Comparison of ENCODE assay signal across 1 cellular context in the genomic region with DNA sequence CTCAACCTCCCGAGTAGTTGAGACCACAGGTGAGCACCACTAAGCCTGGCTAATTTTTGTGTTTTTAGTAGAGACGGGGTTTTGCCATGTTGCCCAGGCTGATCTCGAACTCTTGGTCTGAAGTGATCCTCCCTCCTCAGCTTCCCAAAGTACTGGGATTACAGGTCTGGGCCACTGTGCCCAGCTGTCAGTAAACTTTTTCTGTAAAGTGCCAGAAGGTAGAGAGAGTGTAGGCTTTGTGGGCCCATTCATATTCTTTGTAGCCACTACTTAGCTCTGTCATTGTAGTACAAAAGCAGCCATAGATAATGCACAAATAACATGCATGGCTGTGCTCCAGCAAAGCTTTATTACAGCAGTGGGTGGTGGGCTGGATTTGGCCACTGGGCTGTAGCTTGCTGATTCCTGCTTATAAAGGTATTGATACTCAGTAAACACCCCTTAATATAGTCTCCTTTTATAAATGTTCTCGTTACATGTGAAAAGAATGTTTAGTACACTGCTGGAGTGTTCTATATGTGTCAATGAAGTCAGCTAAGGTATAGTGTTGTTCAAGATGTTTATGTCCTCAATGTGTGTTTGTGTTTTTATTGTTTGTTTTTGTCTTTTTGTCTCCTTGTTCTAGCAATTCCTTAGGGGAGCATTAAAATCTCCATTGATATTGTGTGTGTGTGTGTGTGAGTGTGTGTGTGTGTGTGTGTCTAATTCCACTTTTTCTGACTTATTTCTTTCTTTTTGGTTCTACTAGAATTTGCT.
TF ChIP-seq lines count a peak whose summit lies in the region.

No MANE protein-coding gene starts in this region.

TF ChIP-seq in K562, 482 proteins besides CTCF, POLR2A, EP300 and RAD21 (continued from another document and continues in another):
- TF ChIP-seq, protein P1, sequence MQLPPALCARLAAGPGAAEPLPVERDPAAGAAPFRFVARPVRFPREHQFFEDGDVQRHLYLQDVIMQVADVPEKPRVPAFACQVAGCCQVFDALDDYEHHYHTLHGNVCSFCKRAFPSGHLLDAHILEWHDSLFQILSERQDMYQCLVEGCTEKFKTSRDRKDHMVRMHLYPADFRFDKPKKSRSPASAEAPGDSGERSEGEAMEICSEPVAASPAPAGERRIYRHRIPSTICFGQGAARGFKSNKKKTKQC (CRISPR knock-in tag; IDR thresholded peaks at IDR 0.05): no peak
- TF ChIP-seq PRMT5 (CRISPR knock-in tag; IDR thresholded peaks at IDR 0.05) (no peak), PHF8 (IDR thresholded peaks at IDR 0.05; ENCODE audit: borderline replicate concordance, low read length) (no peak), NUFIP1 (IDR thresholded peaks at IDR 0.05; ENCODE audit: partially characterized antibody) (no peak), NFYB (IDR thresholded peaks at IDR 0.05; ENCODE audit: extremely low read depth, insufficient read length) (no peak), JUND (IDR thresholded peaks at IDR 0.05; ENCODE audit: borderline replicate concordance, low read depth, low read length) (no peak), JUND (tag; IDR thresholded peaks at IDR 0.05; ENCODE audit: borderline replicate concordance, low read depth, low read length) (no peak), ZNF263 (CRISPR knock-in tag; IDR thresholded peaks at IDR 0.05; ENCODE audit: borderline replicate concordance) (no peak), HCFC1 (IDR thresholded peaks at IDR 0.05; ENCODE audit: low read depth, low read length) (no peak), LCOR (CRISPR knock-in tag; IDR thresholded peaks at IDR 0.05) (no peak), ZNF717 (CRISPR knock-in tag; IDR thresholded peaks at IDR 0.05) (0 out of 2 replicates have a peak, but pooled peaks have one; percentile 73), EGR1 (conservative IDR thresholded peaks at IDR 0.05) (no peak), ELF1 (tag; IDR thresholded peaks at IDR 0.05) (no peak), ESRRA (IDR thresholded peaks at IDR 0.05; ENCODE audit: borderline replicate concordance, low read depth) (no peak), FOSL1 (tag; conservative IDR thresholded peaks at IDR 0.05) (no peak), ZNF347 (CRISPR knock-in tag; IDR thresholded peaks at IDR 0.05; ENCODE audit: low read depth) (peak; percentile 14; the same call in 1 of the 2 replicates), TSC22D4 (tag; IDR thresholded peaks at IDR 0.05) (no peak), GTF2A2 (tag; IDR thresholded peaks at IDR 0.05) (no peak), RBBP5 (IDR thresholded peaks at IDR 0.05; ENCODE audit: borderline replicate concordance, insufficient read depth, low read length, poor library complexity, severe bottlenecking) (no peak), ZNF311 (CRISPR knock-in tag; IDR thresholded peaks at IDR 0.05) (no peak), BRCA1 (IDR thresholded peaks at IDR 0.05) (no peak), BRCA1 (CRISPR knock-in tag; IDR thresholded peaks at IDR 0.05) (no peak), NONO (IDR thresholded peaks at IDR 0.05; ENCODE audit: low read depth in 2 of 2, low read length in 1 of 2) (no peak), SRSF7 (optimal IDR thresholded peaks at IDR 0.05; ENCODE audit: low read depth, low read length) (no peak), CBX1 (IDR thresholded peaks at IDR 0.05; ENCODE audit: low read depth) (peak; percentile 62), SMC3 (conservative IDR thresholded peaks at IDR 0.05; ENCODE audit: insufficient read depth, low read depth, low read length) (no peak), ZNF174 (CRISPR knock-in tag; IDR thresholded peaks at IDR 0.05) (no peak; the same call in 1 of the 2 replicates)
- TF ChIP-seq, protein P2, sequence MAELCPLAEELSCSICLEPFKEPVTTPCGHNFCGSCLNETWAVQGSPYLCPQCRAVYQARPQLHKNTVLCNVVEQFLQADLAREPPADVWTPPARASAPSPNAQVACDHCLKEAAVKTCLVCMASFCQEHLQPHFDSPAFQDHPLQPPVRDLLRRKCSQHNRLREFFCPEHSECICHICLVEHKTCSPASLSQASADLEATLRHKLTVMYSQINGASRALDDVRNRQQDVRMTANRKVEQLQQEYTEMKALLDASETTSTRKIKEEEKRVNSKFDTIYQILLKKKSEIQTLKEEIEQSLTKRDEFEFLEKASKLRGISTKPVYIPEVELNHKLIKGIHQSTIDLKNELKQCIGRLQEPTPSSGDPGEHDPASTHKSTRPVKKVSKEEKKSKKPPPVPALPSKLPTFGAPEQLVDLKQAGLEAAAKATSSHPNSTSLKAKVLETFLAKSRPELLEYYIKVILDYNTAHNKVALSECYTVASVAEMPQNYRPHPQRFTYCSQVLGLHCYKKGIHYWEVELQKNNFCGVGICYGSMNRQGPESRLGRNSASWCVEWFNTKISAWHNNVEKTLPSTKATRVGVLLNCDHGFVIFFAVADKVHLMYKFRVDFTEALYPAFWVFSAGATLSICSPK (IDR thresholded peaks at IDR 0.05; ENCODE audit: borderline replicate concordance): peak; percentile 78; the same call in 1 of the 2 replicates
- TF ChIP-seq, protein P3, sequence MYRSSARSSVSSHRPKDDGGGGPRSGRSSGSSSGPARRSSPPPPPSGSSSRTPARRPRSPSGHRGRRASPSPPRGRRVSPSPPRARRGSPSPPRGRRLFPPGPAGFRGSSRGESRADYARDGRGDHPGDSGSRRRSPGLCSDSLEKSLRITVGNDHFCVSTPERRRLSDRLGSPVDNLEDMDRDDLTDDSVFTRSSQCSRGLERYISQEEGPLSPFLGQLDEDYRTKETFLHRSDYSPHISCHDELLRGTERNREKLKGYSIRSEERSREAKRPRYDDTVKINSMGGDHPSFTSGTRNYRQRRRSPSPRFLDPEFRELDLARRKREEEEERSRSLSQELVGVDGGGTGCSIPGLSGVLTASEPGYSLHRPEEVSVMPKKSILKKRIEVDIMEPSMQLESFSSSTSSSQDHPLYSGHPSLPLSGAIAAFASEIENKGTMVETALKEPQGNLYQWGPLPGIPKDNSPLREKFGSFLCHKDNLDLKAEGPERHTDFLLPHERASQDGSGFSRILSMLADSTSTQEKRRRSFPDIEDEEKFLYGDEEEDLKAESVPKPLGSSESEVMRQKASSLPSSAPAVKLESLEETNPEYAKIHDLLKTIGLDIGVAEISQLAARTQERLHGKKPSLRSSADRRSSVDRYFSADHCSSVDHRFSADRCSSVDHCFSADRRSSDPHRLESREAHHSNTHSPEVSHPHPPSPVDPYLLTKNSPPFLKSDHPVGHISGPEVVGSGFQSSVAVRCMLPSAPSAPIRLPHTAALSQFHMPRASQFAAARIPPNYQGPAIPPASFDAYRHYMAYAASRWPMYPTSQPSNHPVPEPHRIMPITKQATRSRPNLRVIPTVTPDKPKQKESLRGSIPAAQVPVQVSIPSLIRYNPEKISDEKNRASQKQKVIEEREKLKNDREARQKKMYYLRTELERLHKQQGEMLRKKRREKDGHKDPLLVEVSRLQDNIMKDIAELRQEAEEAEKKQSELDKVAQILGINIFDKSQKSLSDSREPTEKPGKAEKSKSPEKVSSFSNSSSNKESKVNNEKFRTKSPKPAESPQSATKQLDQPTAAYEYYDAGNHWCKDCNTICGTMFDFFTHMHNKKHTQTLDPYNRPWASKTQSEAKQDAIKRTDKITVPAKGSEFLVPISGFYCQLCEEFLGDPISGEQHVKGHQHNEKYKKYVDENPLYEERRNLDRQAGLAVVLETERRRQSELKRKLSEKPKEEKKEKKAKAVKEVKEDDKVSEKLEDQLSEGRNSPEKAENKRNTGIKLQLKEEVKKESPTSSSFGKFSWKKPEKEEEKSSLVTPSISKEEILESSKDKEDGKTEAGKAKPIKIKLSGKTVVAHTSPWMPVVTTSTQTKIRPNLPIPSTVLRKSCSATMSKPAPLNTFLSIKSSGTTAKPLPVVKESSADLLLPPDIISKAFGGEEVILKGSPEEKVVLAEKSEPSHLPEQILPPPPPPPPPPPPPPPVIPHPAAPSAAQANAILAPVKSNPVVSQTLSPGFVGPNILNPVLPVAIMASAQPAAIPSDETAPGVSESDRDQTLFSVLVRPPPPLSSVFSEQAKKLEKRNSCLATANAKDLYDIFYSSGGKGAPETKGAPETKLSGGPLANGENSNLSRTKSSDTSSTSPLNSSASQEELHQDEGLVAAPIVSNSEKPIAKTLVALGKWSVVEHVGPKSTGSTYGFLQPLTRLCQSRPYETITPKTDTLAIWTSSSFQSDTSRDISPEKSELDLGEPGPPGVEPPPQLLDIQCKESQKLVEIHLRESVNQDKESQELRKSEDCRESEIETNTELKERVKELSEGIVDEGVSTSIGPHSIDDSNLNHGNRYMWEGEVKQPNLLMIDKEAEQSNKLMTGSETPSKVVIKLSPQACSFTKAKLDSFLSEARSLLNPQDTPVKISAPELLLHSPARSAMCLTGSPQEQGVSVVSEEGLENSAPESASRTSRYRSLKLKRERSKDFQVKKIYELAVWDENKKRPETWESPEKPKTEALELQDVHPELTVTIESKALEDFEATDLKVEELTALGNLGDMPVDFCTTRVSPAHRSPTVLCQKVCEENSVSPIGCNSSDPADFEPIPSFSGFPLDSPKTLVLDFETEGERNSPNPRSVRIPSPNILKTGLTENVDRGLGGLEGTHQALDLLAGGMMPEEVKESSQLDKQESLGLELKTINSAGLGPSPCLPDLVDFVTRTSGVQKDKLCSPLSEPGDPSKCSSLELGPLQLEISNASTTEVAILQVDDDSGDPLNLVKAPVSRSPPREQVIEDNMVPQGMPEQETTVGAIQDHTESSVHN (IDR thresholded peaks at IDR 0.05; ENCODE audit: borderline replicate concordance in 1 of 2, low read depth in 1 of 2): no peak
- TF ChIP-seq, protein P4, sequence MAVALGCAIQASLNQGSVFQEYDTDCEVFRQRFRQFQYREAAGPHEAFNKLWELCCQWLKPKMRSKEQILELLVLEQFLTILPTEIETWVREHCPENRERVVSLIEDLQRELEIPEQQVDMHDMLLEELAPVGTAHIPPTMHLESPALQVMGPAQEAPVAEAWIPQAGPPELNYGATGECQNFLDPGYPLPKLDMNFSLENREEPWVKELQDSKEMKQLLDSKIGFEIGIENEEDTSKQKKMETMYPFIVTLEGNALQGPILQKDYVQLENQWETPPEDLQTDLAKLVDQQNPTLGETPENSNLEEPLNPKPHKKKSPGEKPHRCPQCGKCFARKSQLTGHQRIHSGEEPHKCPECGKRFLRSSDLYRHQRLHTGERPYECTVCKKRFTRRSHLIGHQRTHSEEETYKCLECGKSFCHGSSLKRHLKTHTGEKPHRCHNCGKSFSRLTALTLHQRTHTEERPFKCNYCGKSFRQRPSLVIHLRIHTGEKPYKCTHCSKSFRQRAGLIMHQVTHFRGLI (CRISPR knock-in tag; IDR thresholded peaks at IDR 0.05): no peak
- TF ChIP-seq, protein P5, sequence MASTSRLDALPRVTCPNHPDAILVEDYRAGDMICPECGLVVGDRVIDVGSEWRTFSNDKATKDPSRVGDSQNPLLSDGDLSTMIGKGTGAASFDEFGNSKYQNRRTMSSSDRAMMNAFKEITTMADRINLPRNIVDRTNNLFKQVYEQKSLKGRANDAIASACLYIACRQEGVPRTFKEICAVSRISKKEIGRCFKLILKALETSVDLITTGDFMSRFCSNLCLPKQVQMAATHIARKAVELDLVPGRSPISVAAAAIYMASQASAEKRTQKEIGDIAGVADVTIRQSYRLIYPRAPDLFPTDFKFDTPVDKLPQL (IDR thresholded peaks at IDR 0.05; ENCODE audit: extremely low read depth, insufficient read length): no peak
- TF ChIP-seq, protein P6, sequence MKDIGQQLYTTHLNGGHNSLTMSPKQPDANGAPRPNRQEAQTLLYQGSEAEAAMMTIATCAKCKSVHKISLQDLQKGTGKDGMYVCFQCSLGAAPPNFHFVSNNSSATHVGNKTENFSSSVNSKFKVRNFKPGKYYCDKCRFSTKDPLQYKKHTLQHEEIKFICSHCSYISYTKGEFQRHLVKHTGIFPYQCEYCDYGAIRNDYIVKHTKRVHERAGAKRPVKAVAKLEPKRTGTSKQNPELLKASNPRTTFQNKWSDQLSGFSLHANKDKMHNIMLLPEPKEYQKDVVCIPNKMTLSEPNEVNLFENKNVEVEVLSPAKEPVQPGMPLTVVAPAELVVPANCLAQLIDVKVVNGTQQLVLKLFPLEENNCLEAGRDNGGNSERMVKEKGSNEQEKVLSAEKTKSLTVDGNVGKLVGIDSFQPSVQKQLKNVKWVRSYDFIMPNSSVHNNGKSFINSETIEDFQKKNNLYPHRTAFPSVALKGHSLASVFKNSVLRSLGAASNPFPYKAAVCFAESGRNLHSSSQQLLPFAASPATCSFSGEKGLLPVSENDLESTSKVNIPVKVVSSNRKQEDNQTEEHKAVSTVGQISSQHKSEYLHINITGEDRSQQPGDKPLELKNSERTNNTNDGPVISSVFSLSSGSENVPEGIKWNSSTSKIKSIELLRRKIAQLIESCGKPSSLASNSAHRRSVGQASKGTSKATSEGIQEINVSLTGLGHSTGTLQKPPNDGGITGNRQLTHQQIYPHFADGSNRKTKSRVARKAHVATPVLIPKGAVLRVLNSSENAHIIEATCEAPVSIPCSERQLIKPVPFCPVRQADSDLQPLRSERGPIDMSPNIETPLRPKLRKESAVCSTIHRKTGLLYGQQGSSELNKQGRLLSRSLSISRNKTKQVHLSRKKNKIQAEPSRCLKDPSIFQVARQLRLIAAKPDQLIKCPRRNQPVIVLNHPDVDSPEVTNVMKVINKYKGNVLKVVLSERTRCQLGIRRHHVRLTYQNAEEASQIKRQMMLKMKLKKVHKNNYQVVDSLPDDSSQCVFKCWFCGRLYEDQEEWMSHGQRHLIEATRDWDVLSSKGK (CRISPR knock-in tag; IDR thresholded peaks at IDR 0.05): peak; percentile 14; the same call in 1 of the 2 replicates
- TF ChIP-seq, protein P7, sequence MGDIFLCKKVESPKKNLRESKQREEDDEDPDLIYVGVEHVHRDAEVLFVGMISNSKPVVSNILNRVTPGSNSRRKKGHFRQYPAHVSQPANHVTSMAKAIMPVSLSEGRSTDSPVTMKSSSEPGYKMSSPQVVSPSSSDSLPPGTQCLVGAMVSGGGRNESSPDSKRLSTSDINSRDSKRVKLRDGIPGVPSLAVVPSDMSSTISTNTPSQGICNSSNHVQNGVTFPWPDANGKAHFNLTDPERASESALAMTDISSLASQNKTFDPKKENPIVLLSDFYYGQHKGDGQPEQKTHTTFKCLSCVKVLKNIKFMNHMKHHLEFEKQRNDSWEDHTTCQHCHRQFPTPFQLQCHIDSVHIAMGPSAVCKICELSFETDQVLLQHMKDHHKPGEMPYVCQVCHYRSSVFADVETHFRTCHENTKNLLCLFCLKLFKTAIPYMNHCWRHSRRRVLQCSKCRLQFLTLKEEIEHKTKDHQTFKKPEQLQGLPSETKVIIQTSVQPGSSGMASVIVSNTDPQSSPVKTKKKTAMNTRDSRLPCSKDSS (IDR thresholded peaks at IDR 0.05; ENCODE audit: low read depth, partially characterized antibody): no peak
